39 cellular contexts compared by ENCODE assay signal in genomic region chr7:134081695-134082094, GRCh38. TPM values are rescaled to one million over a fixed set of nuclear protein-coding genes. Genes with fewer than 3 reads are reported as not detected.
"Had no signal": no experiment of that assay in that cellular context is flagged by ENCODE, and none has a peak within 500 bp of the region (broad histone marks: within the 10 kb centered on the region; RNA-seq: fewer than 3 reads in every experiment).

No MANE protein-coding gene starts in this region.

- H3K9me3 Mint-ChIP-seq: activated T-helper 2 cell treated with anti-CD3 and anti-CD28 coated beads, Interferon-gamma antibody, Interleukin-2, Interleukin-4, amounts not matched to agents 10 μg/mL and 5 μg/mL and 100 μg/mL, durations not matched to agents 14 hours and 24 hours and 36 hours had no signal

- H3K4me3 ChIP-seq: adrenal gland, ascending aorta, body of pancreas, breast epithelium, cardiac muscle cell had no signal

- ATAC-seq: activated naive CD4-positive, alpha-beta T cell treated with anti-CD3 and anti-CD28 coated beads, Interleukin-2, amount 50 U/mL, for 72 hours; activated naive CD8-positive, alpha-beta T cell treated with anti-CD3 and anti-CD28 coated beads, Interleukin-2, amount 50 U/mL, for 24 hours; activated T-cell treated with anti-CD3 and anti-CD28 coated beads, Interleukin-2, amount 50 U/mL, for 4 hours; activated T-cell treated with anti-CD3 and anti-CD28 coated beads, Interleukin-2, amount 50 U/mL, for 72 hours; activated T-helper 17 cell treated with anti-CD3 and anti-CD28 coated beads, Interleukin-2, amount 50 U/mL, for 72 hours; body of pancreas had no signal

- H3K36me3 ChIP-seq: adrenal gland, ascending aorta, brain microvascular endothelial cell, breast epithelium, cardiac muscle cell had no signal

- H3K27ac Mint-ChIP-seq: activated naive CD4-positive, alpha-beta T cell treated with anti-CD3 and anti-CD28 coated beads for 36 hours; activated naive CD4-positive, alpha-beta T cell treated with anti-CD3 and anti-CD28 coated beads, Interleukin-2, amount 10 ng/mL, durations not matched to agents 7 days and 5 days; activated naive CD4-positive, alpha-beta T cell treated with anti-CD3 and anti-CD28 coated beads, Interleukin-2, amount 50 U/mL, for 24 hours; activated naive CD8-positive, alpha-beta T cell; activated naive CD8-positive, alpha-beta T cell treated with anti-CD3 and anti-CD28 coated beads for 36 hours; activated naive CD8-positive, alpha-beta T cell treated with anti-CD3 and anti-CD28 coated beads, Interleukin-2, amount 10 ng/mL, durations not matched to agents 7 days and 5 days; activated naive CD8-positive, alpha-beta T cell treated with anti-CD3 and anti-CD28 coated beads, Interleukin-2, amount 50 U/mL, for 24 hours; activated T-cell treated with anti-CD3 and anti-CD28 coated beads, Interleukin-2, amount 50 U/mL, for 24 hours; activated T-cell treated with anti-CD3 and anti-CD28 coated beads, Interleukin-2, amount 50 U/mL, for 72 hours; activated T-helper 1 cell treated with anti-CD3 and anti-CD28 coated beads, Interleukin-12 subunit alpha, Interleukin-12 subunit beta, Interleukin-2, Interleukin-4 antibody, amounts not matched to agents 30 ng/mL and 10 ng/mL and 1 ng/mL, durations not matched to agents 14 hours and 24 hours and 36 hours; activated T-helper 17 cell treated with anti-CD3 and anti-CD28 coated beads, Interleukin-2, amount 50 U/mL, for 72 hours; activated T-helper 2 cell treated with anti-CD3 and anti-CD28 coated beads, Interferon-gamma antibody, Interleukin-2, Interleukin-4, amounts not matched to agents 10 μg/mL and 5 μg/mL and 100 μg/mL, durations not matched to agents 14 hours and 24 hours and 36 hours; brain had no signal

- H3K27me3 Mint-ChIP-seq: activated naive CD4-positive, alpha-beta T cell treated with anti-CD3 and anti-CD28 coated beads, Interleukin-2, amount 10 ng/mL, durations not matched to agents 7 days and 5 days; activated naive CD4-positive, alpha-beta T cell treated with anti-CD3 and anti-CD28 coated beads, Interleukin-2, amount 50 U/mL, for 24 hours; activated naive CD8-positive, alpha-beta T cell; activated naive CD8-positive, alpha-beta T cell treated with anti-CD3 and anti-CD28 coated beads for 36 hours; activated naive CD8-positive, alpha-beta T cell treated with anti-CD3 and anti-CD28 coated beads, Interleukin-2, amount 10 ng/mL, durations not matched to agents 7 days and 5 days; activated naive CD8-positive, alpha-beta T cell treated with anti-CD3 and anti-CD28 coated beads, Interleukin-2, amount 50 U/mL, for 24 hours; activated T-cell treated with anti-CD3 and anti-CD28 coated beads, Interleukin-2, amount 50 U/mL, for 24 hours; activated T-helper 17 cell treated with anti-CD3 and anti-CD28 coated beads, Interleukin-2, amount 50 U/mL, for 72 hours; brain; central memory CD8-positive, alpha-beta T cell had no signal

- H3K36me3 Mint-ChIP-seq: activated naive CD4-positive, alpha-beta T cell treated with anti-CD3 and anti-CD28 coated beads, Interleukin-2, amount 10 ng/mL, durations not matched to agents 7 days and 5 days; activated naive CD8-positive, alpha-beta T cell treated with anti-CD3 and anti-CD28 coated beads, Interleukin-2, amount 10 ng/mL, durations not matched to agents 7 days and 5 days had no signal

- H3K27me3 ChIP-seq: adrenal gland, ascending aorta, body of pancreas, brain microvascular endothelial cell, breast epithelium, cardiac muscle cell had no signal

- DNase-seq: activated effector memory CD4-positive, alpha-beta T cell treated with anti-CD3 and anti-CD28 coated beads, Interleukin-2, amount 50 U/mL, for 16 hours; activated effector memory CD4-positive, alpha-beta T cell treated with Interleukin-2 at 50 U/mL for 16 hours; activated gamma-delta T cell; activated gamma-delta T cell treated with Interleukin-2 at 50 U/mL for 16 hours; activated naive CD4-positive, alpha-beta T cell; activated naive CD4-positive, alpha-beta T cell treated with anti-CD3 and anti-CD28 coated beads for 36 hours; activated naive CD4-positive, alpha-beta T cell treated with anti-CD3 and anti-CD28 coated beads, Interleukin-2, amount 10 ng/mL, durations not matched to agents 7 days and 5 days; activated naive CD4-positive, alpha-beta T cell treated with anti-CD3 and anti-CD28 coated beads, Interleukin-2, amount 50 U/mL, for 16 hours; activated naive CD4-positive, alpha-beta T cell treated with Interleukin-2 at 50 U/mL for 16 hours; activated naive CD8-positive, alpha-beta T cell treated with anti-CD3 and anti-CD28 coated beads for 36 hours; activated naive CD8-positive, alpha-beta T cell treated with anti-CD3 and anti-CD28 coated beads, Interleukin-2, amount 10 ng/mL, durations not matched to agents 7 days and 5 days; activated naive CD8-positive, alpha-beta T cell treated with anti-CD3 and anti-CD28 coated beads, Interleukin-2, amount 50 U/mL, for 24 hours; activated T-cell treated with anti-CD3 and anti-CD28 coated beads, Interleukin-2, amount 50 U/mL, for 24 hours; activated T-cell treated with anti-CD3 and anti-CD28 coated beads, Interleukin-2, amount 50 U/mL, for 4 hours; activated T-cell treated with anti-CD3 and anti-CD28 coated beads, Interleukin-2, amount 50 U/mL, for 48 hours; activated T-cell treated with anti-CD3 and anti-CD28 coated beads, Interleukin-2, amount 50 U/mL, for 72 hours; adrenal gland; amniotic stem cell; amygdala; anterior cingulate cortex; aorta; body of pancreas; brain microvascular endothelial cell; caudate nucleus; central memory CD4-positive, alpha-beta T cell; cerebellar nuclear complex had no signal

- H3K27ac ChIP-seq: adrenal gland, ascending aorta, body of pancreas, brain microvascular endothelial cell, breast epithelium, cardiac muscle cell had no signal

- H3K4me3 Mint-ChIP-seq: activated naive CD4-positive, alpha-beta T cell treated with anti-CD3 and anti-CD28 coated beads for 36 hours; activated naive CD4-positive, alpha-beta T cell treated with anti-CD3 and anti-CD28 coated beads, Interleukin-2, amount 10 ng/mL, durations not matched to agents 7 days and 5 days; activated naive CD4-positive, alpha-beta T cell treated with anti-CD3 and anti-CD28 coated beads, Interleukin-2, amount 50 U/mL, for 24 hours; activated naive CD8-positive, alpha-beta T cell; activated naive CD8-positive, alpha-beta T cell treated with anti-CD3 and anti-CD28 coated beads for 36 hours; activated naive CD8-positive, alpha-beta T cell treated with anti-CD3 and anti-CD28 coated beads, Interleukin-2, amount 10 ng/mL, durations not matched to agents 7 days and 5 days; activated naive CD8-positive, alpha-beta T cell treated with anti-CD3 and anti-CD28 coated beads, Interleukin-2, amount 50 U/mL, for 24 hours; activated T-cell treated with anti-CD3 and anti-CD28 coated beads, Interleukin-2, amount 50 U/mL, for 24 hours; activated T-cell treated with anti-CD3 and anti-CD28 coated beads, Interleukin-2, amount 50 U/mL, for 4 hours; activated T-cell treated with anti-CD3 and anti-CD28 coated beads, Interleukin-2, amount 50 U/mL, for 72 hours; activated T-helper 1 cell treated with anti-CD3 and anti-CD28 coated beads, Interleukin-12 subunit alpha, Interleukin-12 subunit beta, Interleukin-2, Interleukin-4 antibody, amounts not matched to agents 30 ng/mL and 10 ng/mL and 1 ng/mL, durations not matched to agents 14 hours and 24 hours and 36 hours; activated T-helper 17 cell treated with anti-CD3 and anti-CD28 coated beads, Interleukin-2, amount 50 U/mL, for 72 hours; brain; central memory CD8-positive, alpha-beta T cell had no signal

- FAIRE-seq: astrocyte, bronchial epithelial cell had no signal

- H3K4me1 Mint-ChIP-seq: activated naive CD4-positive, alpha-beta T cell treated with anti-CD3 and anti-CD28 coated beads, Interleukin-2, amount 50 U/mL, for 24 hours; activated naive CD8-positive, alpha-beta T cell treated with anti-CD3 and anti-CD28 coated beads for 36 hours; activated naive CD8-positive, alpha-beta T cell treated with anti-CD3 and anti-CD28 coated beads, Interleukin-2, amount 10 ng/mL, durations not matched to agents 7 days and 5 days; activated naive CD8-positive, alpha-beta T cell treated with anti-CD3 and anti-CD28 coated beads, Interleukin-2, amount 50 U/mL, for 24 hours; activated T-helper 17 cell treated with anti-CD3 and anti-CD28 coated beads, Interleukin-2, amount 50 U/mL, for 72 hours; brain; central memory CD8-positive, alpha-beta T cell had no signal

- H3K4me1 ChIP-seq: ascending aorta, body of pancreas, breast epithelium had no signal

- H3K9me3 ChIP-seq: adrenal gland, ascending aorta, body of pancreas, breast epithelium had no signal

RNA-seq across cellular contexts. Expression of gene LRGUK, which starts 45.4 kb away (rescaled TPM):
- total RNA-seq: ascending aorta had no signal
- polyA plus RNA-seq: cardiac muscle cell had no signal
